8 cellular contexts compared by ENCODE assay signal in genomic region chr12:94458882-94459772, GRCh38. TPM values are rescaled to one million over a fixed set of nuclear protein-coding genes. Genes with fewer than 3 reads are reported as not detected.
DNase-seq lines count a peak whose midpoint lies in the region; ATAC-seq and TF ChIP-seq lines count a peak whose summit lies in the region.

No MANE protein-coding gene starts in this region.

- peaks cover 2% of the 10 kb centered on the region for H3K27me3 Mint-ChIP-seq in mesothelial cell of epicardium (ENCODE audit: low read depth)

- H3K36me3 ChIP-seq in duodenal mucosa (ENCODE audit: control insufficient read depth in 1 of 2, insufficient read depth in 2 of 2, low read length in 2 of 2) (no peaks in the 10 kb centered on the region), uterus (no peaks in the 10 kb centered on the region)

- H3K36me3 Mint-ChIP-seq in mesothelial cell of epicardium: peaks cover 12% of the 10 kb centered on the region

- H3K27ac Mint-ChIP-seq in mesothelial cell of epicardium: peak overlapping the region; percentile 97

- TF ChIP-seq CTCF in mesothelial cell of epicardium (IDR thresholded peaks at IDR 0.05; ENCODE audit: unreplicated experiment): no peak
- no peak for TF ChIP-seq CTCF in uterus (IDR thresholded peaks at IDR 0.05)

- DNase-seq in COR-L47 (lab: John Stamatoyannopoulos, UW) (peak; percentile 39), SHP77 treated with DMSO at 0.1 percent for 48 hours (lab: John Stamatoyannopoulos, UW) (peak; percentile 21), mesothelial cell of epicardium (ENCODE audit: low spot score in 2 of 2, unreplicated experiment in 2 of 2) (no peak), uterus (no peak), posterior cingulate gyrus (no peak)

- no peaks in the 10 kb centered on the region for H3K27me3 ChIP-seq in duodenal mucosa (ENCODE audit: control insufficient read depth in 1 of 2, insufficient read depth in 2 of 2, low read length in 2 of 2)
- no peaks in the 10 kb centered on the region for H3K27me3 ChIP-seq in uterus

- no peak for TF ChIP-seq POLR2A in uterus (IDR thresholded peaks at IDR 0.05)

- no peaks in the 10 kb centered on the region for H3K9me3 Mint-ChIP-seq in mesothelial cell of epicardium

- intact Hi-C loops in uterus (cut with DNase I; ENCODE audit: low total_unique reads) (no loop called here), posterior cingulate gyrus (cut with DNase I) (no loop called here)

- H3K9ac ChIP-seq in duodenal mucosa (ENCODE audit: low read depth in 1 of 2, low read length in 2 of 2): peak overlapping the region; percentile 82 to 86

- H3K4me1 Mint-ChIP-seq in mesothelial cell of epicardium: peaks cover 27% of the 10 kb centered on the region

- ATAC-seq in GM19397 (IDR thresholded peaks at IDR 0.05; ENCODE audit: unreplicated experiment) (peak; percentile 40), HG03521 (IDR thresholded peaks at IDR 0.05; ENCODE audit: unreplicated experiment) (peak; percentile 41)

- H3K9me3 ChIP-seq in duodenal mucosa (ENCODE audit: control insufficient read depth in 1 of 2, low read length in 2 of 2) (no peaks in the 10 kb centered on the region), uterus (no peaks in the 10 kb centered on the region)

- peak overlapping the region; percentile 92 for H3K4me3 Mint-ChIP-seq in mesothelial cell of epicardium

- H3K4me3 ChIP-seq in duodenal mucosa (ENCODE audit: low read depth in 1 of 2, low read length in 2 of 2) (peak overlapping the region; percentile 89 to 91), uterus (peak overlapping the region; percentile 71 to 78)

- H3K4me1 ChIP-seq in duodenal mucosa (ENCODE audit: control insufficient read depth in 1 of 2, insufficient read depth in 2 of 2, low read length in 2 of 2): peaks cover 7 to 12% of the 10 kb centered on the region in 2 donors
- peaks cover 0 to 3% of the 10 kb centered on the region in 2 donors for H3K4me1 ChIP-seq in uterus

- H3K27ac ChIP-seq in duodenal mucosa (ENCODE audit: low read depth, low read length) (peak overlapping the region; percentile 76), uterus (peak overlapping the region; percentile 91 to 94)

RNA-seq across cellular contexts. Expression of gene CEP83, which starts 0.5 kb away (rescaled TPM):
- total RNA-seq in mesothelial cell of epicardium: 25.6 to 29.6 TPM (median 28.9 TPM) in 3 replicates
- 10 to 100 TPM; 14.7 to 40.7 (median 33.2) TPM for total RNA-seq in uterus

Comparison
In these comparisons a context has a peak if more than half of its experiments do, and no peak if none do; other contexts are left out.
1. DNase-seq: peak in COR-L47 (single experiment) and SHP77 treated with DMSO at 0.1 percent for 48 hours (single experiment); none in mesothelial cell of epicardium (0 of 2), uterus (0 of 2) and posterior cingulate gyrus (0 of 10).